9 cellular contexts compared by ENCODE assay signal in the genomic region with DNA sequence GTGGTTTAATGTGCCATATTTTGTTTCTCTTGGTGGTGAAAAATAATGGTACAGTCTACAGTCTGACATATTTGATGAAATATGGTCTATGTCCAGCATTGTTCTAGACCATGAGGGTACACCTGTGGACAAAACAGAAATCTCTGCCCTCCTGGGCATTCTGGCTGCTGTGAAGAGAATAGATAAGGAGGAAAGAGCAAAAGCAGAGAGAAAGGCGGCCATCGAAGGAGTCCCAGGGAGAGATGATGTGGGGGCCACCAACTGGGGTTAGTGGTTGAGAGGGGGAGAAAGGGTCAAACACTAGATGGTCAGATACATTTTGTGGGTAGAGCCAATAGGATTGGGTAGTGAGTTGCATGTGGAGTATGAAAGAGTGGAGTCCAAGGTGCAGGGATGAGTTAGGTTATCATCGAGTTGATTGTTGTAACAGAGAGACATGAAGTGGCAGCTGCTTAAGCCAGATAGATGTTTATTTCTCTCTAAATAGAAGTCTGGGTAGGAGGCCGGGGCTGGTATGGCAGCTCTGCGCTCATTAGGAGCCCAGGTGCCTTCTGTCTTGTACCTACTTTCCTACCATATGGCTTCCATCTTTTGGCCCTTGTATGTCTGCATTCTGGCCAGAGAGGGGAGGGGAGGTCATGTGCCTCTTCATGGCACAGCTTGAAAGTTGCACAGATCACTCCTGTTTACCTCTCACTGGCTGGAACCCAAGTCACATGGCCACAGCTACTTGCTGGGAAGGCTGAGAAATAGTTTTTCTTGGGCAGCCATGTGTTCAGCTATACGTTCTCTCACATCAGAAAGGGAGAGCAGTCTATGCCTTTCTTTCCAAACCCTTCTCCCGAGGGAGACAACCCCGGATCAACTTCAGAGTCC. TPM values are rescaled to one million over a fixed set of nuclear protein-coding genes. Genes with fewer than 3 reads are reported as not detected.
A peak's percentile ranks its signal among the peaks of the same experiment; 100 is the strongest.
DNase-seq lines count a peak whose midpoint lies in the region; ATAC-seq and TF ChIP-seq lines count a peak whose summit lies in the region.
"Had no signal": no experiment of that assay in that cellular context is flagged by ENCODE, and none has a peak within 500 bp of the region (broad histone marks: within the 10 kb centered on the region; RNA-seq: fewer than 3 reads in every experiment).

No MANE protein-coding gene starts in this region.

- no peaks in the 10 kb centered on the region for H3K9me3 ChIP-seq in mesenchymal stem cell (ENCODE audit: control insufficient read depth, low read length)
- H3K9me3 ChIP-seq in uterus, result no peaks in the 10 kb centered on the region
- H3K9me3 ChIP-seq: A549 had no signal

- no peak overlapping the region for H3K14ac ChIP-seq in mesenchymal stem cell (ENCODE audit: low read length in 2 of 2)

- ATAC-seq in GM18498 (IDR thresholded peaks at IDR 0.05; ENCODE audit: unreplicated experiment) (no peak), HG03439 (IDR thresholded peaks at IDR 0.05; ENCODE audit: unreplicated experiment) (no peak)

- H3K79me1 ChIP-seq in mesenchymal stem cell (replicated peaks; ENCODE audit: low read length, poor library complexity, severe bottlenecking), result peaks cover 43% of the 10 kb centered on the region

- H2AFZ ChIP-seq in mesenchymal stem cell (ENCODE audit: low read depth, low read length), result no peak overlapping the region

- intact Hi-C loops in dorsolateral prefrontal cortex (cut with DNase I) (no loop called here), uterus (cut with DNase I; ENCODE audit: low total_unique reads) (no loop called here)

- H3K4ac ChIP-seq in mesenchymal stem cell (ENCODE audit: low read depth in 1 of 2, low read length in 2 of 2), result no peak overlapping the region

- peak overlapping the region; percentile 75 for H4K91ac ChIP-seq in mesenchymal stem cell (ENCODE audit: low read length)

- no peak overlapping the region for H3K23ac ChIP-seq in mesenchymal stem cell (ENCODE audit: low read length in 2 of 2)

- TF ChIP-seq POLR2A in uterus (IDR thresholded peaks at IDR 0.05), result no peak

- H3K4me3 ChIP-seq in dorsolateral prefrontal cortex (peak overlapping the region in 4 of 59 donors; percentile 3 to 12 (median 8)), mesenchymal stem cell (ENCODE audit: insufficient read depth in 1 of 2, low read depth in 1 of 2, low read length in 2 of 2) (peak overlapping the region in 1 of 2 experiments; percentile 39), uterus (no peak overlapping the region)
- H3K4me3 ChIP-seq: A549 had no signal

- WGBS in mesenchymal stem cell, result 92% methylated on average over 8 of the region's 8 CpGs

- TF ChIP-seq CTCF in dorsolateral prefrontal cortex (IDR thresholded peaks at IDR 0.05 in 54 of 56, conservative IDR thresholded peaks at IDR 0.05 in 2 of 56; ENCODE audit: low read depth in 1 of 56, partially characterized antibody in 56 of 56), result no peak
- no peak for TF ChIP-seq CTCF in uterus (IDR thresholded peaks at IDR 0.05)

- DNase-seq in NCI-H82 (lab: John Stamatoyannopoulos, UW) (peak; percentile 21), NCI-H82 treated with DMSO at 0.1 percent for 48 hours (lab: John Stamatoyannopoulos, UW; ENCODE audit: unreplicated experiment) (no peak), dorsolateral prefrontal cortex (peak in 2 of 10 donors; percentile 36 to 82), mesenchymal stem cell (peak; percentile 74), uterus (peak in 1 of 2 donors; percentile 62), epidermal melanocyte (ENCODE audit: insufficient read length, low spot score) (no peak)

- H3K18ac ChIP-seq in mesenchymal stem cell (ENCODE audit: low read depth in 1 of 2, low read length in 2 of 2), result peak overlapping the region in 1 of 2 experiments; percentile 21

- H2BK120ac ChIP-seq in mesenchymal stem cell (ENCODE audit: low read depth, low read length), result peak overlapping the region; percentile 19

- H2AK5ac ChIP-seq in mesenchymal stem cell (ENCODE audit: low read length, severe bottlenecking), result no peak overlapping the region

- no peak overlapping the region for H4K8ac ChIP-seq in mesenchymal stem cell (ENCODE audit: low read length)

- H2BK15ac ChIP-seq in mesenchymal stem cell (ENCODE audit: low read depth, poor library complexity, severe bottlenecking), result no peak overlapping the region

- no peaks in the 10 kb centered on the region for H3K27me3 ChIP-seq in dorsolateral prefrontal cortex
- no peaks in the 10 kb centered on the region for H3K27me3 ChIP-seq in mesenchymal stem cell (ENCODE audit: control insufficient read depth in 1 of 2, insufficient read depth in 1 of 2, low read length in 2 of 2)
- no peaks in the 10 kb centered on the region for H3K27me3 ChIP-seq in uterus

- H2BK12ac ChIP-seq in mesenchymal stem cell (ENCODE audit: low read length in 2 of 2), result no peak overlapping the region

- no peak overlapping the region for H2BK5ac ChIP-seq in mesenchymal stem cell (ENCODE audit: low read depth, low read length, poor library complexity, severe bottlenecking)

- no peak overlapping the region for H3K4me2 ChIP-seq in mesenchymal stem cell (ENCODE audit: low read length, poor library complexity, severe bottlenecking)
- H3K4me2 ChIP-seq: A549 had no signal

- peaks cover 7% of the 10 kb centered on the region for H3K4me1 ChIP-seq in mesenchymal stem cell (ENCODE audit: control insufficient read depth, insufficient read depth, low read depth, low read length)
- peaks cover 0 to 8% of the 10 kb centered on the region in 2 donors for H3K4me1 ChIP-seq in uterus

- H3K27ac ChIP-seq in dorsolateral prefrontal cortex (peak overlapping the region in 55 of 59 donors; percentile 5 to 89 (median 63)), mesenchymal stem cell (ENCODE audit: low read length, poor library complexity, severe bottlenecking) (no peak overlapping the region), uterus (peak overlapping the region; percentile 54 to 72)
- H3K27ac ChIP-seq: A549 had no signal

- no peak overlapping the region for H3K9ac ChIP-seq in mesenchymal stem cell (ENCODE audit: low read length)

- H3K36me3 ChIP-seq in mesenchymal stem cell (ENCODE audit: control insufficient read depth in 1 of 2, insufficient read depth in 2 of 2, low read depth in 1 of 2, low read length in 2 of 2) (peaks cover 18 to 21% of the 10 kb centered on the region in 2 experiments), uterus (no peaks in the 10 kb centered on the region)

RNA-seq across cellular contexts. Expression of gene UBE4B, which starts 13.0 kb away (rescaled TPM):
- total RNA-seq in dorsolateral prefrontal cortex (100 to 1,000 TPM in 1 of 120 experiments, 10 to 100 TPM in 119; 59.0 to 105 (median 78.4) TPM), uterus (10 to 100 TPM; 15.4 to 54.2 (median 30.4) TPM)
- polyA plus RNA-seq in mesenchymal stem cell (2013, experiment 1 of 2), result 36.8 TPM
- 36.0 TPM for polyA plus RNA-seq in mesenchymal stem cell (2013, experiment 2 of 2)

RNA-seq across cellular contexts. Expression of gene RBP7, which starts 48.7 kb away (rescaled TPM):
- 10 to 100 TPM in 39 of 120 experiments, 1 to 10 TPM in 79, not detected in 2; 1.1 to 45.6 (median 6.9) TPM for total RNA-seq in dorsolateral prefrontal cortex
- polyA plus RNA-seq in mesenchymal stem cell (2013, experiment 1 of 2), result 0.08 TPM
- polyA plus RNA-seq in mesenchymal stem cell (2013, experiment 2 of 2), result not detected
- total RNA-seq in uterus, result 10 to 100 TPM in 3 of 4 donors, 1 to 10 TPM in 1; 2.5 to 47.1 (median 35.1) TPM

Comparison
In these comparisons a context has a peak if more than half of its experiments do, and no peak if none do; other contexts are left out.
1. DNase-seq: peak in NCI-H82 (single experiment) and mesenchymal stem cell (single experiment); none in NCI-H82 treated with DMSO at 0.1 percent for 48 hours (single experiment) and epidermal melanocyte (single experiment).